12 cellular contexts compared by ENCODE assay signal in genomic region chr2:43344911-43345373, GRCh38.
A peak's percentile ranks its signal among the peaks of the same experiment; 100 is the strongest.
DNase-seq lines count a peak whose midpoint lies in the region; ATAC-seq, FAIRE-seq and TF ChIP-seq lines count a peak whose summit lies in the region.
"Had no signal": no experiment of that assay in that cellular context is flagged by ENCODE, and none has a peak within 500 bp of the region (broad histone marks: within the 10 kb centered on the region; RNA-seq: fewer than 3 reads in every experiment).

No MANE protein-coding gene starts in this region.

- H3K4me3 Mint-ChIP-seq in endothelial cell (ENCODE audit: unreplicated experiment): no peak overlapping the region

- TF ChIP-seq CTCF in adrenal gland (IDR thresholded peaks at IDR 0.05) (no peak), right atrium auricular region (IDR thresholded peaks at IDR 0.05) (no peak), pancreas (IDR thresholded peaks at IDR 0.05) (no peak), endothelial cell (IDR thresholded peaks at IDR 0.05; ENCODE audit: unreplicated experiment) (no peak)

- no peaks in the 10 kb centered on the region for H3K27me3 ChIP-seq in adrenal gland
- H3K27me3 ChIP-seq in right atrium auricular region: no peaks in the 10 kb centered on the region
- no peaks in the 10 kb centered on the region for H3K27me3 ChIP-seq in pancreas

- DNase-seq in adrenal gland (no peak), right atrium auricular region (ENCODE audit: low spot score) (no peak), pancreas (no peak), endothelial cell (ENCODE audit: low spot score) (no peak)
- DNase-seq: activated T-cell treated with anti-CD3 and anti-CD28 coated beads, Interleukin-2, amount 50 U/mL, for 1 hour; KG1; NCI-H226; retina had no signal

- H3K27me3 Mint-ChIP-seq in endothelial cell (ENCODE audit: unreplicated experiment): peaks cover 8% of the 10 kb centered on the region

- H3K36me3 Mint-ChIP-seq in endothelial cell (ENCODE audit: low read depth, unreplicated experiment): no peaks in the 10 kb centered on the region

- H3K27ac Mint-ChIP-seq in endothelial cell (ENCODE audit: unreplicated experiment): no peak overlapping the region

- no peak overlapping the region for H3K4me3 ChIP-seq in adrenal gland
- H3K4me3 ChIP-seq in right atrium auricular region: no peak overlapping the region
- H3K4me3 ChIP-seq in pancreas: no peak overlapping the region
- H3K4me3 ChIP-seq in urinary bladder (ENCODE audit: low read depth, low read length): no peak overlapping the region
- H3K4me3 ChIP-seq: HAP-1 had no signal

- intact Hi-C loops in adrenal gland (cut with DNase I): no loop called here
- intact Hi-C loops in pancreas (cut with DNase I): no loop called here

- H3K9me3 ChIP-seq in adrenal gland (replicated peaks in 1 of 3) (no peaks in the 10 kb centered on the region), right atrium auricular region (no peaks in the 10 kb centered on the region), pancreas (no peaks in the 10 kb centered on the region)
- H3K9me3 ChIP-seq: HAP-1 had no signal

- H3K27ac ChIP-seq in adrenal gland (peak overlapping the region in 4 of 5 donors; percentile 60 to 84 (median 72)), right atrium auricular region (peak overlapping the region; percentile 77 to 90), pancreas (peak overlapping the region in 2 of 4 donors; percentile 41 to 62), urinary bladder (ENCODE audit: low read depth) (peak overlapping the region; percentile 43)

- H3K4me1 Mint-ChIP-seq in endothelial cell (ENCODE audit: unreplicated experiment): peaks cover 30% of the 10 kb centered on the region

- H3K9me3 Mint-ChIP-seq in endothelial cell (ENCODE audit: unreplicated experiment): no peaks in the 10 kb centered on the region

- peak in 3 of 4 donors; percentile 6 to 38 (median 20) for ATAC-seq in pancreas
- ATAC-seq in HG02610 (IDR thresholded peaks at IDR 0.05; ENCODE audit: unreplicated experiment): no peak
- no peak for ATAC-seq in GM21619 (IDR thresholded peaks at IDR 0.05; ENCODE audit: unreplicated experiment)

- H3K4me1 ChIP-seq in adrenal gland (replicated peaks in 1 of 2) (peaks cover 47 to 77% of the 10 kb centered on the region in 2 donors), right atrium auricular region (peaks cover 0 to 82% of the 10 kb centered on the region in 2 donors), pancreas (peaks cover 17 to 33% (median 30%) of the 10 kb centered on the region in 3 donors), urinary bladder (ENCODE audit: insufficient read depth) (peaks cover 1% of the 10 kb centered on the region)

- no peak for TF ChIP-seq POLR2A in adrenal gland (IDR thresholded peaks at IDR 0.05)

- H3K36me3 ChIP-seq in adrenal gland (replicated peaks in 1 of 2): no peaks in the 10 kb centered on the region
- no peaks in the 10 kb centered on the region for H3K36me3 ChIP-seq in right atrium auricular region
- no peaks in the 10 kb centered on the region for H3K36me3 ChIP-seq in pancreas
- no peaks in the 10 kb centered on the region for H3K36me3 ChIP-seq in urinary bladder (ENCODE audit: insufficient read depth)
- H3K36me3 ChIP-seq: HAP-1 had no signal

- 17 to 23% (median 21%) methylated on average over 3 of the region's 3 CpGs for WGBS in adrenal gland, 4 donors
- 10 to 14% methylated on average over 3 of the region's 3 CpGs for WGBS in pancreas, 2 donors
- WGBS in urinary bladder: 21% methylated on average over 3 of the region's 3 CpGs

- FAIRE-seq in pancreas (lab: Jason Lieb, UNC): no peak

Comparison
In these comparisons a context has a peak if more than half of its experiments do, and no peak if none do; other contexts are left out.
1. ATAC-seq: peak in pancreas (3 of 4); none in HG02610 (single experiment) and GM21619 (single experiment).